Comparison of ENCODE assay signal across 1 cellular context in genomic region chr5:125408582-125409069, GRCh38.
TF ChIP-seq lines count a peak whose summit lies in the region.

No MANE protein-coding gene starts in this region.

TF ChIP-seq in SK-N-SH, 30 proteins besides CTCF, POLR2A, EP300 and RAD21 (continued from another document):
- TF ChIP-seq TCF12 (IDR thresholded peaks at IDR 0.05) (peak; percentile 88), RFX5 (IDR thresholded peaks at IDR 0.05; ENCODE audit: low read length) (no peak), USF1 (IDR thresholded peaks at IDR 0.05; ENCODE audit: borderline replicate concordance, low read depth) (peak; percentile 20; the same call in 1 of the 2 replicates), RXRA (IDR thresholded peaks at IDR 0.05; ENCODE audit: borderline replicate concordance, low read depth) (peak; percentile 81), NRF1 (IDR thresholded peaks at IDR 0.05; ENCODE audit: low read depth, low read length) (no peak), CHD2 (IDR thresholded peaks at IDR 0.05; ENCODE audit: low read length, partially characterized antibody) (no peak), MEF2A (IDR thresholded peaks at IDR 0.05; ENCODE audit: borderline replicate concordance, low read depth) (peak; percentile 39; the same call in 1 of the 2 replicates), TAF1 (IDR thresholded peaks at IDR 0.05; ENCODE audit: borderline replicate concordance, low read depth, low read length) (no peak)
